30 cellular contexts compared by ENCODE assay signal in the genomic region with DNA sequence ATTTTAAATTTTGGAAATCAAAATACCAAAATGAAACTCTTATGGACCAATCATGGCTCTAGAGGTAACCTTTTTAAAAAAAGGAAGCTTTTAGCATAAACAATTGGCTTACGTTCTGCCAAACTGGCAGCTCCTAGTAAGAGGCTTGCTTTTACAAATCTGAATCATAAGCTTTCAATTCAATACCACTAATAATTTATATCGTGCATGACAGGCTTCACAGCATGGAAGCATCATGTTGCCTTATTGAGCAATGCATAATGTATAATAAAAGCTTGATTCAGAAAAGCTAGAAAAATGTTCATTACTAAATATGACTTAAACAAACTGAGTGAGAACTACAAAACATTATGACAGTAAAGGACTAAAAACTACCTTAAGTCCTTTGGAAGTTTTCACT.
"Had no signal": no experiment of that assay in that cellular context is flagged by ENCODE, and none has a peak within 500 bp of the region (broad histone marks: within the 10 kb centered on the region; RNA-seq: fewer than 3 reads in every experiment).

No MANE protein-coding gene starts in this region.

- FAIRE-seq: K562 had no signal

- H3K27ac ChIP-seq: adrenal gland, body of pancreas, breast epithelium, Peyer's patch, SJSA1, WERI-Rb-1 had no signal

- H3K27me3 ChIP-seq: adrenal gland, body of pancreas, breast epithelium, Peyer's patch, SJSA1 had no signal

- H3K4me3 ChIP-seq: adrenal gland, body of pancreas, breast epithelium, K562, Peyer's patch, SJSA1 had no signal

- H3K4me1 ChIP-seq: adrenal gland, body of pancreas, breast epithelium, Peyer's patch, SJSA1 had no signal

- H3K9me3 ChIP-seq: Peyer's patch, SJSA1 had no signal

- DNase-seq: activated CD4-positive, alpha-beta T cell treated with anti-CD3 and anti-CD28 coated beads, Interleukin-2, amount 10 ng/mL, durations not matched to agents 7 days and 5 days; activated CD4-positive, alpha-beta T cell treated with anti-CD3 and anti-CD28 coated beads, Interleukin-2, amount 50 U/mL, for 48 hours; activated CD4-positive, CD25-positive, alpha-beta regulatory T cell; activated CD8-positive, alpha-beta T cell treated with anti-CD3 and anti-CD28 coated beads, Interleukin-2, amount 10 ng/mL, durations not matched to agents 7 days and 5 days; activated gamma-delta T cell treated with Interleukin-2 at 50 U/mL for 16 hours; activated naive CD4-positive, alpha-beta T cell treated with anti-CD3 and anti-CD28 coated beads for 36 hours; activated T-cell treated with anti-CD3 and anti-CD28 coated beads, Interleukin-2, amount 50 U/mL, for 4 hours; adrenal gland; body of pancreas; NCI-H1105; NCI-H1417 treated with DMSO at 0.1 percent for 48 hours; NCI-H1930; NCI-H2081 treated with DMSO at 0.1 percent for 48 hours; NCI-H2171; NCI-H510A treated with DMSO at 0.1 percent for 48 hours; NCI-H526 treated with DMSO at 0.1 percent for 48 hours; NK-92 treated with Interleukin-12 subunit alpha and Interleukin-12 subunit beta, amount 100 ng/mL, for 24 hours; PC-3; Peyer's patch; RPMI8226; SHP77 treated with DMSO at 0.1 percent for 48 hours; T-helper 1 cell; T-helper 2 cell; T-helper 9 cell; WERI-Rb-1 had no signal

- ATAC-seq: activated CD8-positive, alpha-beta T cell treated with anti-CD3 and anti-CD28 coated beads, Interleukin-2, amount 10 ng/mL, durations not matched to agents 7 days and 5 days; activated naive CD4-positive, alpha-beta T cell treated with anti-CD3 and anti-CD28 coated beads, Interleukin-2, amount 50 U/mL, for 72 hours; activated T-cell treated with anti-CD3 and anti-CD28 coated beads, Interleukin-2, amount 50 U/mL, for 4 hours; body of pancreas; K562; PC-3; SK-N-SH treated with all-trans-retinoic acid at 6 μM for 48 hours had no signal

- H3K36me3 ChIP-seq: adrenal gland, breast epithelium, Peyer's patch, SJSA1, WERI-Rb-1 had no signal
